ENCODE assay signal across 13 cellular contexts in the genomic region with DNA sequence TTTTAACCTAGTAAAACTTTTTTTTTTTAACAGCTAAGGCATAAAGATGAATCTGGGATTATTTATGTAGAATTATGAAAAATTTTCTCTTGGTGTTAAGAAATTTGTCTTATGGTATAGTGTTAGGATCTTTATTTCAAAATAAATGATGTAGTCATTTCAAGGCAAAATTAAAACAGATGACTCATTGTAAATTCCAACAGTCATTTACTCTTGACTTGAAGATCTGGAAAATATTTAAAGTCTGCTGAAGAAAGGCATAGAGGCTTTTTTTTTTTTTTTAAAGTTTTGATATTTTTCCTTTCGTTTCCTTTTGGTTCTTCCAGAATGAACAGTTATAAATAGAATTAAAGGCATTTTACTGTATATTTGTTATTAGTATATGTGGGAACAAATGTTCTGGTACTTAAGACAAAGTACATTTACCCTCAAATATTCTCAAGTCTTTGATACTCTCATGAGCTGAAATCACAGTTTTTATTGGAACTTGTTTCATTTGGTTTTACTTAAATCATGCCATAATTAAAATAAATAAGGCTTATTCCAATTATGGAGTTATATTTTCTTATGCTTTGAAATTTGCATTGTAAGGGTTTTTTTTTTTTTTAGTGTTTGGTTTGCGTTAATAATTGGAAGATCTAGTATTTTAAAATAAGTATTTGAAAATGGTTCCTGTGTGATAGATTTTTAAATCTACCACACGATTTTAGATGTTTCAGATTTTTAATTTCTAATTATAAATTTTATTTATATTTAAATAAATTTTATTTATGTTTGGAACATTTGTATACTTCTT. TPM values are rescaled to one million over a fixed set of nuclear protein-coding genes. Genes with fewer than 3 reads are reported as not detected.
DNase-seq lines count a peak whose midpoint lies in the region; ATAC-seq and TF ChIP-seq lines count a peak whose summit lies in the region.
"Had no signal": no experiment of that assay in that cellular context is flagged by ENCODE, and none has a peak within 500 bp of the region (broad histone marks: within the 10 kb centered on the region; RNA-seq: fewer than 3 reads in every experiment).

No MANE protein-coding gene starts in this region.

- H3K27me3 ChIP-seq in smooth muscle cell (ENCODE audit: low read depth): no peaks in the 10 kb centered on the region

- ATAC-seq in T-helper 17 cell: no peak
- ATAC-seq in GM19351 (IDR thresholded peaks at IDR 0.05; ENCODE audit: unreplicated experiment): no peak
- ATAC-seq: activated CD4-positive, CD25-positive, alpha-beta regulatory T cell treated with anti-CD3 and anti-CD28 coated beads, Interleukin-2, amount 50 U/mL, for 24 hours; stimulated activated memory B cell treated with anti-CD40 and anti-IgM and Interleukin-4, amounts not matched to agents 10 μg/mL and 1 μg/mL and 100 μg/mL, for 72 hours had no signal

- H4K20me1 ChIP-seq in smooth muscle cell (ENCODE audit: low read depth): peaks cover 83% of the 10 kb centered on the region

- no peaks in the 10 kb centered on the region for H3K9me3 Mint-ChIP-seq in activated naive CD8-positive, alpha-beta T cell (ENCODE audit: low read depth)
- H3K9me3 Mint-ChIP-seq in activated naive CD8-positive, alpha-beta T cell treated with anti-CD3 and anti-CD28 coated beads for 36 hours: no peaks in the 10 kb centered on the region
- H3K9me3 Mint-ChIP-seq: stimulated activated memory B cell treated with anti-CD40 and anti-IgM and Interleukin-4, amounts not matched to agents 10 μg/mL and 1 μg/mL and 100 μg/mL, for 72 hours had no signal

- peaks cover 20% of the 10 kb centered on the region for H3K36me3 Mint-ChIP-seq in activated naive CD8-positive, alpha-beta T cell
- H3K36me3 Mint-ChIP-seq in activated naive CD8-positive, alpha-beta T cell treated with anti-CD3 and anti-CD28 coated beads for 36 hours: peaks cover 27% of the 10 kb centered on the region
- H3K36me3 Mint-ChIP-seq in T-helper 17 cell (ENCODE audit: low read depth): no peaks in the 10 kb centered on the region

- WGBS in smooth muscle cell (ENCODE audit: low lambda C conversion rate): 50% methylated on average over 3 of the region's 3 CpGs

- TF ChIP-seq CTCF in smooth muscle cell (IDR thresholded peaks at IDR 0.05; ENCODE audit: borderline replicate concordance, insufficient read depth, poor library complexity, severe bottlenecking): no peak

- no peaks in the 10 kb centered on the region for H3K4me1 ChIP-seq in smooth muscle cell (ENCODE audit: low read depth)

- peaks cover 10% of the 10 kb centered on the region for H3F3A ChIP-seq in smooth muscle cell (ENCODE audit: low read depth)

- H3K27ac Mint-ChIP-seq in activated naive CD8-positive, alpha-beta T cell: peak overlapping the region; percentile 70
- H3K27ac Mint-ChIP-seq in activated naive CD8-positive, alpha-beta T cell treated with anti-CD3 and anti-CD28 coated beads for 36 hours: no peak overlapping the region
- peak overlapping the region; percentile 34 for H3K27ac Mint-ChIP-seq in T-helper 17 cell
- H3K27ac Mint-ChIP-seq: stimulated activated memory B cell treated with anti-CD40 and anti-IgM and Interleukin-4, amounts not matched to agents 10 μg/mL and 1 μg/mL and 100 μg/mL, for 72 hours had no signal

- no peaks in the 10 kb centered on the region for H3K27me3 Mint-ChIP-seq in activated naive CD8-positive, alpha-beta T cell
- no peaks in the 10 kb centered on the region for H3K27me3 Mint-ChIP-seq in activated naive CD8-positive, alpha-beta T cell treated with anti-CD3 and anti-CD28 coated beads for 36 hours
- no peaks in the 10 kb centered on the region for H3K27me3 Mint-ChIP-seq in T-helper 17 cell
- H3K27me3 Mint-ChIP-seq: stimulated activated memory B cell treated with anti-CD40 and anti-IgM and Interleukin-4, amounts not matched to agents 10 μg/mL and 1 μg/mL and 100 μg/mL, for 72 hours had no signal

- no peaks in the 10 kb centered on the region for H3K9me3 ChIP-seq in T-helper 17 cell (ENCODE audit: control insufficient read depth, low read length, poor library complexity, severe bottlenecking)
- no peaks in the 10 kb centered on the region for H3K9me3 ChIP-seq in smooth muscle cell (replicated peaks; ENCODE audit: low read depth)

- peak overlapping the region; percentile 72 for H3K27ac ChIP-seq in smooth muscle cell (ENCODE audit: low read depth)

- H3K4me3 Mint-ChIP-seq in activated naive CD8-positive, alpha-beta T cell: peak overlapping the region; percentile 44
- no peak overlapping the region for H3K4me3 Mint-ChIP-seq in activated naive CD8-positive, alpha-beta T cell treated with anti-CD3 and anti-CD28 coated beads for 36 hours
- no peak overlapping the region for H3K4me3 Mint-ChIP-seq in T-helper 17 cell
- H3K4me3 Mint-ChIP-seq: stimulated activated memory B cell treated with anti-CD40 and anti-IgM and Interleukin-4, amounts not matched to agents 10 μg/mL and 1 μg/mL and 100 μg/mL, for 72 hours had no signal

- H3K79me2 ChIP-seq in smooth muscle cell (ENCODE audit: low read depth): peaks cover 59% of the 10 kb centered on the region

- H3K4me2 ChIP-seq in smooth muscle cell: peak overlapping the region; percentile 28

- peaks cover 3% of the 10 kb centered on the region for H3K36me3 ChIP-seq in smooth muscle cell (ENCODE audit: low read depth)

- H3K9ac ChIP-seq in smooth muscle cell (ENCODE audit: low read depth): peak overlapping the region; percentile 31

- peaks cover 40% of the 10 kb centered on the region for H3K4me1 Mint-ChIP-seq in activated naive CD8-positive, alpha-beta T cell (ENCODE audit: low read depth)
- H3K4me1 Mint-ChIP-seq in activated naive CD8-positive, alpha-beta T cell treated with anti-CD3 and anti-CD28 coated beads for 36 hours: peaks cover 32% of the 10 kb centered on the region
- H3K4me1 Mint-ChIP-seq in T-helper 17 cell: peaks cover 9% of the 10 kb centered on the region
- H3K4me1 Mint-ChIP-seq: stimulated activated memory B cell treated with anti-CD40 and anti-IgM and Interleukin-4, amounts not matched to agents 10 μg/mL and 1 μg/mL and 100 μg/mL, for 72 hours had no signal

- DNase-seq in activated naive CD8-positive, alpha-beta T cell treated with anti-CD3 and anti-CD28 coated beads for 36 hours: no peak
- DNase-seq in T-helper 17 cell (no peak), fibroblast of gingiva (ENCODE audit: low read depth) (peak; percentile 29), smooth muscle cell (lab: John Stamatoyannopoulos, UW; ENCODE audit: unreplicated experiment) (no peak), NCI-H2081 treated with DMSO at 0.1 percent for 48 hours (lab: John Stamatoyannopoulos, UW) (no peak), Kasumi-1 (lab: John Stamatoyannopoulos, UW) (no peak)
- DNase-seq: midbrain; NCI-H748 treated with DMSO at 0.1 percent for 48 hours; stimulated activated CD4-positive, alpha-beta T cell treated with anti-CD3 and anti-CD28 coated beads, Interleukin-4, amount 100 ng/mL, for 1 hour had no signal

- H3K4me3 ChIP-seq in smooth muscle cell: no peak overlapping the region

- H2AFZ ChIP-seq in smooth muscle cell (ENCODE audit: low read depth): no peak overlapping the region

RNA-seq across cellular contexts. Expression of a gene that starts 29.9 kb away (rescaled TPM):
- total RNA-seq in activated naive CD8-positive, alpha-beta T cell treated with anti-CD3 and anti-CD28 coated beads for 36 hours: 100 to 1,000 TPM; 192 to 201 TPM
- total RNA-seq in T-helper 17 cell (100 to 1,000 TPM; 264 to 292 TPM), smooth muscle cell (454 and 515 TPM in 2 replicates)
- 76.2 and 114 TPM in 2 replicates for polyA plus RNA-seq in smooth muscle cell
